6 cellular contexts compared by ENCODE assay signal in the genomic region with DNA sequence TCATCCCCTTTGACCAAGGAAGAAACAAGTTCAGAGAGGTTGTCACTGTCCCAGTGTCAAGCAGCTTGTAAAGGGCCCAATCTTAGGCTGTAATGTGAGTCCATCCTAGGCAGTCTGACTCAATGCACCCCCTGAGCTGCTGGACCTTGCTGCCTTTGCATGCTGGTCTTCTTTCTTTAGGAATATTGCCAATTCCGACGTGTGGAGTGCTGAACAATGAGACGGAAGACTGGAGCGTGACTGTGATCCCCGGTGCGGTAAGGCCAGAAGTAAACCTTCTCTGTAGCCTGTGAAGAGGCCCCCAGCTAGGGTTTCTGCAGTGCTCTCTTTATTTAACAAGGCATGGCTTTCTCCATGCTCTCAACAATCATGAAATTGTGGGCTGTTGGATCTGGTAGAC. TPM values are rescaled to one million over a fixed set of nuclear protein-coding genes. Genes with fewer than 3 reads are reported as not detected.
DNase-seq lines count a peak whose midpoint lies in the region.

No MANE protein-coding gene starts in this region.

- H3K27ac ChIP-seq in neuronal stem cell (replicated peaks; ENCODE audit: low read length): no peak overlapping the region

- in situ Hi-C loops in HAP-1 (cut with MboI; ENCODE audit: low sequenced_read_pairs): no loop called here

- no peak overlapping the region for H3K14ac ChIP-seq in neuronal stem cell (ENCODE audit: low read length)

- DNase-seq in HAP-1 (ENCODE audit: low spot score in 2 of 2) (no peak), astrocyte of the hippocampus (ENCODE audit: low read depth, low spot score) (peak; percentile 59), neuronal stem cell (ENCODE audit: low spot score) (no peak), NOMO-1 treated with dmso at 0.1 percent for 144 hours (lab: John Stamatoyannopoulos, UW; ENCODE audit: unreplicated experiment) (no peak), NCI-H146 treated with DMSO at 0.1 percent for 48 hours (lab: John Stamatoyannopoulos, UW; ENCODE audit: unreplicated experiment) (no peak), medulla oblongata (ENCODE audit: extremely low spot score) (no peak)

- no peak overlapping the region for H2BK15ac ChIP-seq in neuronal stem cell (ENCODE audit: low read length)

- H3K36me3 ChIP-seq in HAP-1 (replicated peaks) (peaks cover 11% of the 10 kb centered on the region), neuronal stem cell (replicated peaks in 1 of 2; ENCODE audit: control insufficient read depth in 2 of 2, insufficient read depth in 2 of 2, low read length in 2 of 2) (peaks cover 6 to 35% of the 10 kb centered on the region in 2 donors)

- WGBS in neuronal stem cell (ENCODE audit: extremely low coverage in 2 of 2, insufficient read length in 2 of 2, insufficient replicate concordance in 1 of 2), 2 donors: no CpG with 5 or more reads among the region's 6 CpGs

- H3K18ac ChIP-seq in neuronal stem cell (ENCODE audit: low read length): no peak overlapping the region

- H2AK5ac ChIP-seq in neuronal stem cell (ENCODE audit: low read depth, low read length): no peak overlapping the region

- no peak overlapping the region for H2BK12ac ChIP-seq in neuronal stem cell (ENCODE audit: low read length)

- H3K9me3 ChIP-seq in HAP-1 (no peaks in the 10 kb centered on the region), neuronal stem cell (replicated peaks in 1 of 2; ENCODE audit: control insufficient read depth in 2 of 2, insufficient read depth in 1 of 2, low read depth in 1 of 2, low read length in 2 of 2) (no peaks in the 10 kb centered on the region)

- peak overlapping the region; percentile 95 for H3K4me2 ChIP-seq in neuronal stem cell (ENCODE audit: insufficient read depth, low read length, poor library complexity, severe bottlenecking)

- H3K79me1 ChIP-seq in neuronal stem cell (ENCODE audit: low read depth, low read length): peaks cover 5% of the 10 kb centered on the region

- no peak overlapping the region for H2BK5ac ChIP-seq in neuronal stem cell (ENCODE audit: low read length)

- H2BK120ac ChIP-seq in neuronal stem cell (ENCODE audit: low read depth, low read length): no peak overlapping the region

- no peak overlapping the region for H3K23ac ChIP-seq in neuronal stem cell (ENCODE audit: low read depth, low read length, poor library complexity)

- H4K91ac ChIP-seq in neuronal stem cell (ENCODE audit: low read depth, low read length, poor library complexity): no peak overlapping the region

- H3K4me3 ChIP-seq in HAP-1: peak overlapping the region; percentile 67
- H3K4me3 ChIP-seq in neuronal stem cell (ENCODE audit: low read length in 2 of 2): peak overlapping the region; percentile 16 to 90

- no peaks in the 10 kb centered on the region for H3K27me3 ChIP-seq in HAP-1 (ENCODE audit: low read depth)
- H3K27me3 ChIP-seq in neuronal stem cell (ENCODE audit: control insufficient read depth in 3 of 3, insufficient read depth in 3 of 3, low read depth in 1 of 3, low read length in 3 of 3): no peaks in the 10 kb centered on the region

- no peak overlapping the region for H3K9ac ChIP-seq in neuronal stem cell (ENCODE audit: low read depth, low read length, poor library complexity)

- H2AFZ ChIP-seq in neuronal stem cell (ENCODE audit: low read length): peak overlapping the region; percentile 96

- no peak overlapping the region for H3K4ac ChIP-seq in neuronal stem cell (ENCODE audit: low read length)

- H4K8ac ChIP-seq in neuronal stem cell (ENCODE audit: low read depth, low read length): no peak overlapping the region

- no peaks in the 10 kb centered on the region for H3K4me1 ChIP-seq in HAP-1
- H3K4me1 ChIP-seq in neuronal stem cell (ENCODE audit: control insufficient read depth in 2 of 2, insufficient read depth in 1 of 2, low read depth in 1 of 2, low read length in 2 of 2): peaks cover 6% of the 10 kb centered on the region in 2 donors

RNA-seq across cellular contexts. Expression of a gene that starts 1.0 kb away (rescaled TPM):
- 14.7 TPM for polyA plus RNA-seq in neuronal stem cell (2013, experiment 1 of 2)
- polyA plus RNA-seq in neuronal stem cell (2013, experiment 2 of 2): 15.6 TPM

RNA-seq across cellular contexts. Expression of a gene that starts 38.2 kb away (rescaled TPM):
- 17.6 TPM for polyA plus RNA-seq in neuronal stem cell (2013, experiment 1 of 2)
- polyA plus RNA-seq in neuronal stem cell (2013, experiment 2 of 2): 17.6 TPM

RNA-seq across cellular contexts. Expression of a gene that starts 38.4 kb away (rescaled TPM):
- polyA plus RNA-seq in neuronal stem cell (2013, experiment 1 of 2): 29.6 TPM
- 29.4 TPM for polyA plus RNA-seq in neuronal stem cell (2013, experiment 2 of 2)

RNA-seq across cellular contexts. Expression of a gene that starts 40.3 kb away (rescaled TPM):
- polyA plus RNA-seq in neuronal stem cell (2013, experiment 1 of 2): 13.7 TPM
- polyA plus RNA-seq in neuronal stem cell (2013, experiment 2 of 2): 13.8 TPM
